ENCODE assay signal across 9 cellular contexts in the genomic region with DNA sequence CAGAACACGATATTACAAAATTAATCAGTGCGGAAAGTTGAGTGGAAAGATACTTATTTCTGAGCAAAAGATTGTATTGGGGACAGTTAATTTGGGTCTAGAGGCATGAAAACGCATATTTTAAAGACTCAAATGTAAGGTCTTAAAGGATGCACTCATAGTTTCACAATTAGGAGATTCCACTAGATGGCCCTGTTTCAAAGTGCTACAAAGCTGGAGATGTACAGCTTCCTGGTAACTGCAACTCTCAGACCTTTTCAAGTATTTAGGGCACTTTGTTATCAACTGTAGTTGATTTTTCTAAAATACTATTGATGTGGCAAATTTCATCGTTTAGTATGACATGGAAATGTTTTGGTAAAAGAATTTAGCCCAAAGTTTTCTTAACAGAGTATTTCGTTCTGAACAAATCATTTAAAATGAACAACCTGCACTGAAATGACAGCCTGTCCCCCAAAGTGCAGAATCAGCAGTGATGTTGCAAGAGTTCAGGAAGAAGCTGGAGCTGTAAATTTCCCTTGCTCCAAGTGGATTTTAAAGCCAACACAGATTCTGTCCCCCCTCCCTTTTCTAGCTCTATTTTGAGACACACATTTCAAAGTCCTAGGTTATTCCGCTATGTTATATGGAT. TPM values are rescaled to one million over a fixed set of nuclear protein-coding genes. Genes with fewer than 3 reads are reported as not detected.
DNase-seq lines count a peak whose midpoint lies in the region; ATAC-seq and TF ChIP-seq lines count a peak whose summit lies in the region.
"Had no signal": no experiment of that assay in that cellular context is flagged by ENCODE, and none has a peak within 500 bp of the region (broad histone marks: within the 10 kb centered on the region; RNA-seq: fewer than 3 reads in every experiment).

No MANE protein-coding gene starts in this region.

- H3K9me3 ChIP-seq in heart right ventricle (no peaks in the 10 kb centered on the region), OCI-LY3 (ENCODE audit: insufficient read depth, low read length) (no peaks in the 10 kb centered on the region), parathyroid adenoma (ENCODE audit: control insufficient read depth, low read length) (no peaks in the 10 kb centered on the region)

- DNase-seq in heart right ventricle = no peak
- DNase-seq in Right ventricle myocardium superior = no peak
- DNase-seq in epithelial cell of esophagus (ENCODE audit: low read depth) = peak; percentile 69
- DNase-seq in activated naive CD4-positive, alpha-beta T cell treated with anti-CD3 and anti-CD28 coated beads for 36 hours = no peak

- TF ChIP-seq CTCF in heart right ventricle (IDR thresholded peaks at IDR 0.05) = peak in 7 of 9 donors; percentile 38 to 63 (median 48)
- TF ChIP-seq CTCF in OCI-LY3 (IDR thresholded peaks at IDR 0.05; ENCODE audit: low read depth, low read length) = peak; percentile 88
- peak; percentile 61 for TF ChIP-seq CTCF in epithelial cell of esophagus (IDR thresholded peaks at IDR 0.05; ENCODE audit: insufficient read depth, low read depth, low read length, missing control alignments)
- peak; percentile 31 for TF ChIP-seq CTCF in parathyroid adenoma (IDR thresholded peaks at IDR 0.05)

- ATAC-seq in heart right ventricle = peak in 1 of 8 donors; percentile 55
- ATAC-seq in Right ventricle myocardium superior (ENCODE audit: poor library complexity) = no peak
- peak; percentile 79 for ATAC-seq in HG03378 (IDR thresholded peaks at IDR 0.05; ENCODE audit: unreplicated experiment)
- ATAC-seq in HG03108 (IDR thresholded peaks at IDR 0.05; ENCODE audit: unreplicated experiment) = no peak

- WGBS in heart right ventricle, 2 donors = 45 to 48% methylated on average over 6 of the region's 6 CpGs

- H3K27ac Mint-ChIP-seq in activated naive CD4-positive, alpha-beta T cell treated with anti-CD3 and anti-CD28 coated beads for 36 hours = no peak overlapping the region
- H3K27ac Mint-ChIP-seq: activated naive CD4-positive, alpha-beta T cell treated with anti-CD3 and anti-CD28 coated beads, Interleukin-2, amount 50 U/mL, for 72 hours had no signal

- CTCF ChIA-PET in activated naive CD4-positive, alpha-beta T cell treated with anti-CD3 and anti-CD28 coated beads for 36 hours (lab: Charles Lee) = interaction anchor here (0.7 to 5.5 kb wide), 10 partner anchors 7 to 1146 kb away, joined by 3 to 34 read pairs (median 3); partner anchors contain the start of gene NDUFB6

- no peak overlapping the region for H3K27ac ChIP-seq in heart right ventricle
- no peak overlapping the region for H3K27ac ChIP-seq in OCI-LY3 (ENCODE audit: low read length)
- H3K27ac ChIP-seq in parathyroid adenoma = no peak overlapping the region

- no peaks in the 10 kb centered on the region for H3K4me1 ChIP-seq in heart right ventricle
- H3K4me1 ChIP-seq in OCI-LY3 (ENCODE audit: low read length) = peaks cover 11% of the 10 kb centered on the region
- no peaks in the 10 kb centered on the region for H3K4me1 ChIP-seq in parathyroid adenoma

- no peak overlapping the region for H3K4me3 ChIP-seq in heart right ventricle
- H3K4me3 ChIP-seq in OCI-LY3 (ENCODE audit: low read length) = no peak overlapping the region
- H3K4me3 ChIP-seq in epithelial cell of esophagus (ENCODE audit: low read length) = no peak overlapping the region
- H3K4me3 ChIP-seq in parathyroid adenoma (ENCODE audit: low read depth, low read length) = no peak overlapping the region

- H2AFZ ChIP-seq in OCI-LY3 (ENCODE audit: low read depth, low read length) (no peak overlapping the region), parathyroid adenoma (no peak overlapping the region)

- H3K36me3 ChIP-seq in heart right ventricle = no peaks in the 10 kb centered on the region
- H3K36me3 ChIP-seq in OCI-LY3 (replicated peaks; ENCODE audit: low read depth, low read length) = no peaks in the 10 kb centered on the region
- no peaks in the 10 kb centered on the region for H3K36me3 ChIP-seq in parathyroid adenoma (ENCODE audit: control insufficient read depth, insufficient read depth, low read length)

- no peaks in the 10 kb centered on the region for H3K4me1 Mint-ChIP-seq in activated naive CD4-positive, alpha-beta T cell treated with anti-CD3 and anti-CD28 coated beads for 36 hours (ENCODE audit: low read depth)

- H3K36me3 Mint-ChIP-seq in activated naive CD4-positive, alpha-beta T cell treated with anti-CD3 and anti-CD28 coated beads for 36 hours (ENCODE audit: low read depth) = no peaks in the 10 kb centered on the region
- H3K36me3 Mint-ChIP-seq: activated naive CD4-positive, alpha-beta T cell treated with anti-CD3 and anti-CD28 coated beads, Interleukin-2, amount 50 U/mL, for 72 hours had no signal

- intact Hi-C loops in heart right ventricle (cut with DNase I) = loop anchor here in 8 of 10 donors (1.0 to 5.0 kb wide), 4 partner anchors 378 to 380 kb away; no protein-coding TSS in a partner anchor
- intact Hi-C loops in Right ventricle myocardium superior (cut with DNase I) = no loop called here
- intact Hi-C loops in activated naive CD4-positive, alpha-beta T cell treated with anti-CD3 and anti-CD28 coated beads for 36 hours (cut with micrococcal nuclease) = loop anchor here (1.0 kb wide), 2 partner anchors 379 to 636 kb away; no protein-coding TSS in a partner anchor

- H3K4me2 ChIP-seq in OCI-LY3 (ENCODE audit: low read length) (peak overlapping the region; percentile 2; the same call in 1 of the 2 replicates), parathyroid adenoma (ENCODE audit: low read length) (no peak overlapping the region)

- H4K20me1 ChIP-seq in OCI-LY3 (ENCODE audit: insufficient read depth, low read length) = no peaks in the 10 kb centered on the region

- H3K27me3 ChIP-seq in heart right ventricle (peaks cover 0 to 25% (median 17%) of the 10 kb centered on the region in 7 donors), OCI-LY3 (ENCODE audit: low read depth, low read length) (no peaks in the 10 kb centered on the region), parathyroid adenoma (ENCODE audit: control insufficient read depth, insufficient read depth, low read length) (no peaks in the 10 kb centered on the region)

- no peaks in the 10 kb centered on the region for H3K9me3 Mint-ChIP-seq in activated naive CD4-positive, alpha-beta T cell treated with anti-CD3 and anti-CD28 coated beads for 36 hours
- H3K9me3 Mint-ChIP-seq: activated naive CD4-positive, alpha-beta T cell treated with anti-CD3 and anti-CD28 coated beads, Interleukin-2, amount 50 U/mL, for 72 hours had no signal

- H3K27me3 Mint-ChIP-seq in activated naive CD4-positive, alpha-beta T cell treated with anti-CD3 and anti-CD28 coated beads for 36 hours (ENCODE audit: low read depth) = peaks cover 16% of the 10 kb centered on the region

- H3K9ac ChIP-seq in OCI-LY3 (ENCODE audit: low read length) (no peak overlapping the region), parathyroid adenoma (no peak overlapping the region)

- H3K4me3 Mint-ChIP-seq in activated naive CD4-positive, alpha-beta T cell treated with anti-CD3 and anti-CD28 coated beads for 36 hours = no peak overlapping the region

- H3K79me2 ChIP-seq in OCI-LY3 (ENCODE audit: low read length) (no peaks in the 10 kb centered on the region), parathyroid adenoma (no peaks in the 10 kb centered on the region)

RNA-seq across cellular contexts. Expression of gene NDUFB6, which starts 16.2 kb away (rescaled TPM):
- total RNA-seq in heart right ventricle (100 to 1,000 TPM; 101 to 186 (median 136) TPM), Right ventricle myocardium superior (193 TPM)
- polyA plus RNA-seq in heart right ventricle = 100 to 1,000 TPM in 1 of 2 donors, 10 to 100 TPM in 1; 52.2 to 105 TPM
- 10 to 100 TPM; 73.9 to 75.7 TPM for total RNA-seq in activated naive CD4-positive, alpha-beta T cell treated with anti-CD3 and anti-CD28 coated beads for 36 hours

RNA-seq across cellular contexts. Expression of gene TOPORS, which starts 36.8 kb away (rescaled TPM):
- total RNA-seq in heart right ventricle (10 to 100 TPM in 3 of 10 donors, 1 to 10 TPM in 7; 7.4 to 11.1 (median 9.1) TPM), Right ventricle myocardium superior (7.8 TPM)
- polyA plus RNA-seq in heart right ventricle = 1 to 10 TPM; 4.4 to 6.4 TPM
- total RNA-seq in activated naive CD4-positive, alpha-beta T cell treated with anti-CD3 and anti-CD28 coated beads for 36 hours = 10 to 100 TPM; 14.3 to 15.2 TPM

RNA-seq across cellular contexts. Expression of gene SMIM27, which starts 37.1 kb away (rescaled TPM):
- total RNA-seq in heart right ventricle (10 to 100 TPM; 11.3 to 19.6 (median 16.2) TPM), Right ventricle myocardium superior (14.2 TPM)
- polyA plus RNA-seq in heart right ventricle = 1 to 10 TPM; 3.6 to 6.4 TPM
- 10 to 100 TPM; 25.8 to 27.1 TPM for total RNA-seq in activated naive CD4-positive, alpha-beta T cell treated with anti-CD3 and anti-CD28 coated beads for 36 hours

RNA-seq across cellular contexts. Expression of gene TAF1L, which starts 46.3 kb away (rescaled TPM):
- total RNA-seq in heart right ventricle (not detected), Right ventricle myocardium superior (not detected)
- under 1 TPM in 1 of 2 donors, not detected in 1; under 0.01 TPM for polyA plus RNA-seq in heart right ventricle
- under 1 TPM in 1 of 2 experiments, not detected in 1; 0.02 TPM for total RNA-seq in activated naive CD4-positive, alpha-beta T cell treated with anti-CD3 and anti-CD28 coated beads for 36 hours
- total RNA-seq: activated naive CD4-positive, alpha-beta T cell treated with anti-CD3 and anti-CD28 coated beads, Interleukin-2, amount 50 U/mL, for 72 hours had no signal

Comparison
In these comparisons a context has a peak if more than half of its experiments do, and no peak if none do; other contexts are left out.
1. CTCF ChIP-seq: peak in every context shown above with its lines; median percentile 88 in OCI-LY3; 61 in epithelial cell of esophagus; 48 in heart right ventricle; 31 in parathyroid adenoma.